23 cellular contexts compared by ENCODE assay signal in the genomic region with DNA sequence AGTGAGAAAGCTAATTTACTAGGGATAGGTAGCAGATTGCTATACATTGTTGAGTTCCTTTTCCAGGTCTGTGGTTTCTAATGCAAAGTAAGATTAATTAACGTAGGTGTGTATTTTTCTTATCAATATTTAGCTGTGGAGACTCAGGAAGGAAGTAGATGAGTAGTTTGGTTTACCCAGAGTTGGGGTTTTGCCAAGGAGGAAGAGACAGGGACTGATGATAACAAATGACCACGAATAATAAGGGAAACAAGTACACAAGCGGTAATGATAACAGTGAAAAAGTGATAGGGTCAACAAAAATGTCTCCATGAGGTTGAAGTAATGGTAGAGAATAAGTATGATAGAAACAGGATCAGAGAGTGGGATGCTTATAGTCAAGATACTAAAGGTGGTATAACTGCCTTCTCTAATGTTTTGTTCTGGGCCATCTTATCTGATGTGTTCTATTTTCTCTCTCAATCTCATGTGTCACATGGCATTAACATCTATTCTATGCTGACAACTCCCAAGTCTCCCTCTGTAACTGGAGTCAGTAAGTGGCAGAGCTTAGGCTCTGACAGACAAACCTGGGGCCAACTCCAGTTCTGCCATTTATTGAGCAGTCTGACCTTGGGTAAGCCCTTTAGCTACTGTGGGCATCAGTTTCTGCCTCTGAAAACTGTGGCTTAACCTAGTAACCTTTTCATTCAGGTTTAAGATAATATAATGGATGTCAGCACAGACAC. TPM values are rescaled to one million over a fixed set of nuclear protein-coding genes. Genes with fewer than 3 reads are reported as not detected.
DNase-seq lines count a peak whose midpoint lies in the region; ATAC-seq lines count a peak whose summit lies in the region.
"Had no signal": no experiment of that assay in that cellular context is flagged by ENCODE, and none has a peak within 500 bp of the region (broad histone marks: within the 10 kb centered on the region; RNA-seq: fewer than 3 reads in every experiment).

No MANE protein-coding gene starts in this region.

- H3K36me3 Mint-ChIP-seq in activated naive CD8-positive, alpha-beta T cell treated with anti-CD3 and anti-CD28 coated beads, Interleukin-2, amount 50 U/mL, for 24 hours (ENCODE audit: low read depth): peaks cover 10% of the 10 kb centered on the region
- peaks cover 11% of the 10 kb centered on the region for H3K36me3 Mint-ChIP-seq in activated naive CD8-positive, alpha-beta T cell treated with anti-CD3 and anti-CD28 coated beads for 36 hours
- H3K36me3 Mint-ChIP-seq: memory B cell had no signal

- no peak overlapping the region for H3K27ac Mint-ChIP-seq in activated naive CD8-positive, alpha-beta T cell treated with anti-CD3 and anti-CD28 coated beads, Interleukin-2, amount 50 U/mL, for 24 hours
- H3K27ac Mint-ChIP-seq in activated naive CD8-positive, alpha-beta T cell treated with anti-CD3 and anti-CD28 coated beads for 36 hours: no peak overlapping the region
- H3K27ac Mint-ChIP-seq in stimulated activated naive CD8-positive, alpha-beta T cell treated with anti-CD3 and anti-CD28 coated beads, Interleukin-15, amount 100 ng/mL, for 72 hours: no peak overlapping the region
- H3K27ac Mint-ChIP-seq: activated CD4-positive, alpha-beta T cell treated with anti-CD3 and anti-CD28 coated beads, Interleukin-2, amount 10 ng/mL, durations not matched to agents 24 days and 14 days; activated naive CD4-positive, alpha-beta T cell treated with anti-CD3 and anti-CD28 coated beads for 36 hours; activated T-cell treated with anti-CD3 and anti-CD28 coated beads, Interleukin-2, amount 50 U/mL, for 72 hours; dendritic cell treated with granulocyte-macrophage colony-stimulating factor and Interleukin-4, amounts not matched to agents 40 ng/mL and 50 ng/mL, for 4 days; H9; memory B cell; T-cell had no signal

- H3K27me3 Mint-ChIP-seq in activated naive CD8-positive, alpha-beta T cell treated with anti-CD3 and anti-CD28 coated beads, Interleukin-2, amount 50 U/mL, for 24 hours: no peaks in the 10 kb centered on the region
- no peaks in the 10 kb centered on the region for H3K27me3 Mint-ChIP-seq in activated naive CD8-positive, alpha-beta T cell treated with anti-CD3 and anti-CD28 coated beads for 36 hours
- H3K27me3 Mint-ChIP-seq in stimulated activated naive CD8-positive, alpha-beta T cell treated with anti-CD3 and anti-CD28 coated beads, Interleukin-15, amount 100 ng/mL, for 72 hours: no peaks in the 10 kb centered on the region
- H3K27me3 Mint-ChIP-seq: activated CD4-positive, alpha-beta T cell treated with anti-CD3 and anti-CD28 coated beads, Interleukin-2, amount 10 ng/mL, durations not matched to agents 24 days and 14 days; dendritic cell treated with granulocyte-macrophage colony-stimulating factor and Interleukin-4, amounts not matched to agents 40 ng/mL and 50 ng/mL, for 4 days; memory B cell; T-cell had no signal

- peak; percentile 28 for ATAC-seq in activated naive CD8-positive, alpha-beta T cell treated with anti-CD3 and anti-CD28 coated beads, Interleukin-2, amount 50 U/mL, for 24 hours
- peak; percentile 35 for ATAC-seq in stimulated activated naive CD8-positive, alpha-beta T cell treated with anti-CD3 and anti-CD28 coated beads, Interleukin-15, amount 100 ng/mL, for 72 hours
- ATAC-seq in HG03571 (IDR thresholded peaks at IDR 0.05; ENCODE audit: unreplicated experiment): no peak
- ATAC-seq: upper lobe of right lung had no signal

- H3K4me3 Mint-ChIP-seq in activated naive CD8-positive, alpha-beta T cell treated with anti-CD3 and anti-CD28 coated beads, Interleukin-2, amount 50 U/mL, for 24 hours: no peak overlapping the region
- H3K4me3 Mint-ChIP-seq in activated naive CD8-positive, alpha-beta T cell treated with anti-CD3 and anti-CD28 coated beads for 36 hours: no peak overlapping the region
- no peak overlapping the region for H3K4me3 Mint-ChIP-seq in stimulated activated naive CD8-positive, alpha-beta T cell treated with anti-CD3 and anti-CD28 coated beads, Interleukin-15, amount 100 ng/mL, for 72 hours
- H3K4me3 Mint-ChIP-seq: activated CD4-positive, alpha-beta T cell treated with anti-CD3 and anti-CD28 coated beads, Interleukin-2, amount 10 ng/mL, durations not matched to agents 24 days and 14 days; activated naive CD4-positive, alpha-beta T cell treated with anti-CD3 and anti-CD28 coated beads for 36 hours; activated T-cell treated with anti-CD3 and anti-CD28 coated beads, Interleukin-2, amount 50 U/mL, for 72 hours; dendritic cell treated with granulocyte-macrophage colony-stimulating factor and Interleukin-4, amounts not matched to agents 40 ng/mL and 50 ng/mL, for 4 days; H9; memory B cell; T-cell had no signal

- DNase-seq in activated naive CD8-positive, alpha-beta T cell treated with anti-CD3 and anti-CD28 coated beads, Interleukin-2, amount 50 U/mL, for 24 hours: no peak
- no peak for DNase-seq in activated naive CD8-positive, alpha-beta T cell treated with anti-CD3 and anti-CD28 coated beads for 36 hours
- DNase-seq in OCI-M1 (lab: John Stamatoyannopoulos, UW) (peak; percentile 47), dermis microvascular lymphatic vessel endothelial cell (ENCODE audit: low read depth in 2 of 2) (peak; percentile 72 to 78), NAMALWA (ENCODE audit: low spot score) (no peak), medulla oblongata (ENCODE audit: extremely low spot score) (no peak)
- DNase-seq in stimulated activated naive CD8-positive, alpha-beta T cell treated with anti-CD3 and anti-CD28 coated beads, Interleukin-15, amount 100 ng/mL, for 72 hours: no peak
- DNase-seq: activated CD4-positive, alpha-beta T cell treated with anti-CD3 and anti-CD28 coated beads, Interleukin-2, amount 10 ng/mL, durations not matched to agents 24 days and 14 days; activated naive CD4-positive, alpha-beta T cell treated with anti-CD3 and anti-CD28 coated beads for 36 hours; activated T-cell treated with anti-CD3 and anti-CD28 coated beads, Interleukin-2, amount 50 U/mL, for 72 hours; Caco-2; DMS79 treated with DMSO at 0.1 percent for 48 hours; H9; NCI-H1436 treated with DMSO at 0.1 percent for 48 hours; NCI-H510A treated with DMSO at 0.1 percent for 48 hours; nucleus accumbens; stimulated activated CD8-positive, alpha-beta memory T cell treated with anti-CD3 and anti-CD28 coated beads, Interleukin-4, amount 100 ng/mL, for 48 hours; T-cell; upper lobe of right lung had no signal

- no peaks in the 10 kb centered on the region for H3K9me3 Mint-ChIP-seq in activated naive CD8-positive, alpha-beta T cell treated with anti-CD3 and anti-CD28 coated beads, Interleukin-2, amount 50 U/mL, for 24 hours
- H3K9me3 Mint-ChIP-seq in activated naive CD8-positive, alpha-beta T cell treated with anti-CD3 and anti-CD28 coated beads for 36 hours: no peaks in the 10 kb centered on the region
- H3K9me3 Mint-ChIP-seq in stimulated activated naive CD8-positive, alpha-beta T cell treated with anti-CD3 and anti-CD28 coated beads, Interleukin-15, amount 100 ng/mL, for 72 hours: no peaks in the 10 kb centered on the region
- H3K9me3 Mint-ChIP-seq: activated CD4-positive, alpha-beta T cell treated with anti-CD3 and anti-CD28 coated beads, Interleukin-2, amount 10 ng/mL, durations not matched to agents 24 days and 14 days; activated naive CD4-positive, alpha-beta T cell treated with anti-CD3 and anti-CD28 coated beads for 36 hours; activated T-cell treated with anti-CD3 and anti-CD28 coated beads, Interleukin-2, amount 50 U/mL, for 72 hours; dendritic cell treated with granulocyte-macrophage colony-stimulating factor and Interleukin-4, amounts not matched to agents 40 ng/mL and 50 ng/mL, for 4 days; H9; memory B cell; T-cell had no signal

- H3K4me1 Mint-ChIP-seq in activated naive CD8-positive, alpha-beta T cell treated with anti-CD3 and anti-CD28 coated beads, Interleukin-2, amount 50 U/mL, for 24 hours: peaks cover 14% of the 10 kb centered on the region
- H3K4me1 Mint-ChIP-seq in activated naive CD8-positive, alpha-beta T cell treated with anti-CD3 and anti-CD28 coated beads for 36 hours: peaks cover 32% of the 10 kb centered on the region
- peaks cover 19% of the 10 kb centered on the region for H3K4me1 Mint-ChIP-seq in stimulated activated naive CD8-positive, alpha-beta T cell treated with anti-CD3 and anti-CD28 coated beads, Interleukin-15, amount 100 ng/mL, for 72 hours

RNA-seq across cellular contexts. Expression of a gene that starts 8.8 kb away (rescaled TPM):
- total RNA-seq in activated naive CD8-positive, alpha-beta T cell treated with anti-CD3 and anti-CD28 coated beads for 36 hours: 10 to 100 TPM; 23.0 to 24.9 TPM
- total RNA-seq in dermis microvascular lymphatic vessel endothelial cell: 19.5 and 20.7 TPM in 2 replicates

RNA-seq across cellular contexts. Expression of a gene that starts 46.8 kb away (rescaled TPM):
- under 1 TPM; 0.08 TPM for total RNA-seq in activated naive CD8-positive, alpha-beta T cell treated with anti-CD3 and anti-CD28 coated beads for 36 hours
- total RNA-seq in dermis microvascular lymphatic vessel endothelial cell: under 0.01 TPM in 2 replicates
- total RNA-seq: bronchial epithelial cell, upper lobe of right lung had no signal

Comparison
In these comparisons a context has a peak if more than half of its experiments do, and no peak if none do; other contexts are left out.
1. DNase-seq: peak in OCI-M1 (single experiment) and dermis microvascular lymphatic vessel endothelial cell (2 of 2); none in activated naive CD8-positive, alpha-beta T cell treated with anti-CD3 and anti-CD28 coated beads, Interleukin-2, amount 50 U/mL, for 24 hours (single experiment), activated naive CD8-positive, alpha-beta T cell treated with anti-CD3 and anti-CD28 coated beads for 36 hours (single experiment), stimulated activated naive CD8-positive, alpha-beta T cell treated with anti-CD3 and anti-CD28 coated beads, Interleukin-15, amount 100 ng/mL, for 72 hours (0 of 2), NAMALWA (single experiment) and medulla oblongata (single experiment).